ENCODE assay signal across 19 cellular contexts in genomic region chr13:58583961-58584360, GRCh38.
"Had no signal": no experiment of that assay in that cellular context is flagged by ENCODE, and none has a peak within 500 bp of the region (broad histone marks: within the 10 kb centered on the region; RNA-seq: fewer than 3 reads in every experiment).

No MANE protein-coding gene starts in this region.

- H3K4me3 ChIP-seq: esophagus squamous epithelium, hepatocyte, psoas muscle, skin epidermis, testis, tibial nerve, upper lobe of right lung, vagina had no signal

- DNase-seq: effector memory CD8-positive, alpha-beta T cell; esophagus squamous epithelium; foreskin melanocyte; head of caudate nucleus; naive thymus-derived CD4-positive, alpha-beta T cell; nephron progenitor cell; psoas muscle; stimulated activated CD4-positive, alpha-beta T cell treated with anti-CD3 and anti-CD28 coated beads, Interleukin-2, amount 100 ng/mL, for 24 hours; stimulated activated CD4-positive, alpha-beta T cell treated with anti-CD3 and anti-CD28 coated beads, Interleukin-4, amount 100 ng/mL, for 4 hours; stimulated activated naive B cell treated with anti-CD40 and anti-IgM and Interleukin-4, amounts not matched to agents 10 μg/mL and 1 μg/mL and 100 μg/mL, for 72 hours; stimulated activated naive CD8-positive, alpha-beta T cell treated with anti-CD3 and anti-CD28 coated beads, Interleukin-15, amount 100 ng/mL, for 72 hours; testis; upper lobe of right lung had no signal

- H3K36me3 ChIP-seq: esophagus squamous epithelium, tibial nerve, upper lobe of right lung, vagina had no signal

- H2AFZ ChIP-seq: hepatocyte had no signal

- H3K27ac ChIP-seq: esophagus squamous epithelium, hepatocyte, psoas muscle, skin epidermis, testis, tibial nerve, upper lobe of right lung, vagina had no signal

- H3K27ac Mint-ChIP-seq: dendritic cell treated with granulocyte-macrophage colony-stimulating factor and Interleukin-4, amounts not matched to agents 40 ng/mL and 50 ng/mL, for 4 days; effector memory CD8-positive, alpha-beta T cell; naive thymus-derived CD4-positive, alpha-beta T cell; nephron progenitor cell; stimulated activated naive B cell treated with anti-CD40 and anti-IgM and Interleukin-4, amounts not matched to agents 10 μg/mL and 1 μg/mL and 100 μg/mL, for 72 hours; stimulated activated naive CD8-positive, alpha-beta T cell treated with anti-CD3 and anti-CD28 coated beads, Interleukin-15, amount 100 ng/mL, for 72 hours had no signal

- H3K4me3 Mint-ChIP-seq: dendritic cell treated with granulocyte-macrophage colony-stimulating factor and Interleukin-4, amounts not matched to agents 40 ng/mL and 50 ng/mL, for 4 days; effector memory CD8-positive, alpha-beta T cell; naive thymus-derived CD4-positive, alpha-beta T cell; nephron progenitor cell; stimulated activated naive B cell treated with anti-CD40 and anti-IgM and Interleukin-4, amounts not matched to agents 10 μg/mL and 1 μg/mL and 100 μg/mL, for 72 hours; stimulated activated naive CD8-positive, alpha-beta T cell treated with anti-CD3 and anti-CD28 coated beads, Interleukin-15, amount 100 ng/mL, for 72 hours had no signal

- H3K9me3 ChIP-seq: esophagus squamous epithelium, psoas muscle, testis, tibial nerve, upper lobe of right lung, vagina had no signal

- ATAC-seq: effector memory CD8-positive, alpha-beta T cell; naive thymus-derived CD4-positive, alpha-beta T cell; psoas muscle; sciatic nerve; stimulated activated naive B cell treated with anti-CD40 and anti-IgM and Interleukin-4, amounts not matched to agents 10 μg/mL and 1 μg/mL and 100 μg/mL, for 72 hours; stimulated activated naive CD8-positive, alpha-beta T cell treated with anti-CD3 and anti-CD28 coated beads, Interleukin-15, amount 100 ng/mL, for 72 hours; upper lobe of right lung had no signal

- H3K4me2 ChIP-seq: hepatocyte had no signal

- H3K36me3 Mint-ChIP-seq: naive thymus-derived CD4-positive, alpha-beta T cell; stimulated activated naive B cell treated with anti-CD40 and anti-IgM and Interleukin-4, amounts not matched to agents 10 μg/mL and 1 μg/mL and 100 μg/mL, for 72 hours had no signal

- H3K27me3 Mint-ChIP-seq: dendritic cell treated with granulocyte-macrophage colony-stimulating factor and Interleukin-4, amounts not matched to agents 40 ng/mL and 50 ng/mL, for 4 days; effector memory CD8-positive, alpha-beta T cell; naive thymus-derived CD4-positive, alpha-beta T cell; stimulated activated naive B cell treated with anti-CD40 and anti-IgM and Interleukin-4, amounts not matched to agents 10 μg/mL and 1 μg/mL and 100 μg/mL, for 72 hours; stimulated activated naive CD8-positive, alpha-beta T cell treated with anti-CD3 and anti-CD28 coated beads, Interleukin-15, amount 100 ng/mL, for 72 hours had no signal

- H3K27me3 ChIP-seq: esophagus squamous epithelium, hepatocyte, testis, tibial nerve, upper lobe of right lung, vagina had no signal

- H3K9me3 Mint-ChIP-seq: nephron progenitor cell had no signal

- H3K4me1 ChIP-seq: esophagus squamous epithelium, psoas muscle, testis, tibial nerve, upper lobe of right lung, vagina had no signal

- H3K4me1 Mint-ChIP-seq: naive thymus-derived CD4-positive, alpha-beta T cell; stimulated activated naive CD8-positive, alpha-beta T cell treated with anti-CD3 and anti-CD28 coated beads, Interleukin-15, amount 100 ng/mL, for 72 hours had no signal

- H3K79me2 ChIP-seq: hepatocyte had no signal
